ENCODE assay signal across 23 cellular contexts in the genomic region with DNA sequence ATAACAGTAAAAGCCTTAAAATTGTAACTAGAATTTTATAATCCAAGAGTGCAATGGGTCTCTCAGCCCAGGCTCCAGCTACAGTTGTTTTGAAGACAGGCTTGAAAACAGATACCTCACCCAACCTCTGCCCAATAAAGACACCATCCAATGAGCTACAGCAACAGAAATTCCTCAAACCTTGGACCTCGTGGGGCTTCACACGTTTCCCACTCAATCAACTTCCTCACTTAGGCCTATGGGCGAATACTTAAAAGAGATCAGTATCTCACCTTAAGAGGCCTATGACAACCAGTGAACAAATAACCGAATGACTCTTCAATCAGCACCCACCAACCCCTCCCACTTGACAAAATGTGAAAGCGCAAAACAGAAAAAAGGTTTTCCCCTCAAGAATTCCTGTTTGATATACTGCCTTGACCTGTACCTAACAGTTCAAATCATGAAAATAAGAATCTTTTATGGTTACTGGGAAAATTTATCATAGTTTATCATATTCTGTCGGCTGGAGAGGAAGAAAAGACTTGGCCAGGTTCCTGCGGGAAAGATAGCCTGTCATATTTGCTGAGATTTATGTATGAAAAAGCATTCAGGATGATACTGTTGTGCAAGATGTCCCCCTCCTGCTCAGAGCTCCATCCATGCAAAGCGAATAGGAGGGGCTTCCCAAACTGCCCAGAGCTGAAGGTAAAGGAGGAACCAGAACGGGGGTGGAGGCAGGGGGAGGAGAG.
DNase-seq lines count a peak whose midpoint lies in the region; ATAC-seq and TF ChIP-seq lines count a peak whose summit lies in the region.
"Had no signal": no experiment of that assay in that cellular context is flagged by ENCODE, and none has a peak within 500 bp of the region (broad histone marks: within the 10 kb centered on the region; RNA-seq: fewer than 3 reads in every experiment).

No MANE protein-coding gene starts in this region.

- no peak for TF ChIP-seq CTCF in fibroblast of pulmonary artery (IDR thresholded peaks at IDR 0.05; ENCODE audit: low read length, missing control alignments)
- TF ChIP-seq CTCF in uterus (IDR thresholded peaks at IDR 0.05) = no peak

- ATAC-seq in left colon = no peak
- ATAC-seq: GM12878, GM23338 had no signal

- H3K4me1 Mint-ChIP-seq in activated CD4-positive, alpha-beta T cell treated with anti-CD3 and anti-CD28 coated beads, Interleukin-2, amount 10 ng/mL, durations not matched to agents 24 days and 14 days = no peaks in the 10 kb centered on the region
- H3K4me1 Mint-ChIP-seq: B cell; CD4-positive, CD25-positive, alpha-beta regulatory T cell had no signal

- intact Hi-C loops in uterus (cut with DNase I; ENCODE audit: low total_unique reads) (no loop called here), left colon (cut with DNase I, micrococcal nuclease) (no loop called here)
- intact Hi-C loops in activated CD4-positive, alpha-beta T cell treated with anti-CD3 and anti-CD28 coated beads, Interleukin-2, amount 10 ng/mL, durations not matched to agents 24 days and 14 days (cut with micrococcal nuclease) = no loop called here

- no peak for TF ChIP-seq POLR2A in uterus (IDR thresholded peaks at IDR 0.05)

- no peaks in the 10 kb centered on the region for H3K4me1 ChIP-seq in uterus
- H3K4me1 ChIP-seq: Caco-2, SJSA1 had no signal

- no peaks in the 10 kb centered on the region for H3K36me3 Mint-ChIP-seq in activated CD4-positive, alpha-beta T cell treated with anti-CD3 and anti-CD28 coated beads, Interleukin-2, amount 10 ng/mL, durations not matched to agents 24 days and 14 days (ENCODE audit: low read depth)
- H3K36me3 Mint-ChIP-seq: CD4-positive, CD25-positive, alpha-beta regulatory T cell had no signal

- H3K9me3 ChIP-seq in uterus = no peaks in the 10 kb centered on the region
- H3K9me3 ChIP-seq: Caco-2, SJSA1 had no signal

- DNase-seq in SHP77 (lab: John Stamatoyannopoulos, UW) (peak; percentile 4 to 8), SHP77 treated with DMSO at 0.1 percent for 48 hours (lab: John Stamatoyannopoulos, UW) (no peak), SK-N-DZ (ENCODE audit: low spot score) (peak; percentile 74), fibroblast of pulmonary artery (ENCODE audit: low read depth) (peak; percentile 30), uterus (peak; percentile 27 to 34), HK-2 (ENCODE audit: unreplicated experiment) (no peak), left colon (no peak)
- no peak for DNase-seq in activated CD4-positive, alpha-beta T cell treated with anti-CD3 and anti-CD28 coated beads, Interleukin-2, amount 10 ng/mL, durations not matched to agents 24 days and 14 days
- DNase-seq: 8988T; Caco-2; CD4-positive, CD25-positive, alpha-beta regulatory T cell; DMS153; HCEC 1CT; NCI-H1092; NCI-H1436 treated with DMSO at 0.1 percent for 48 hours; NCI-H2029; NCI-H2171; PC-9 had no signal

- H3K9me3 Mint-ChIP-seq in activated CD4-positive, alpha-beta T cell treated with anti-CD3 and anti-CD28 coated beads, Interleukin-2, amount 10 ng/mL, durations not matched to agents 24 days and 14 days = no peaks in the 10 kb centered on the region
- H3K9me3 Mint-ChIP-seq: GM23338 had no signal

- H3K27me3 ChIP-seq in uterus = no peaks in the 10 kb centered on the region
- H3K27me3 ChIP-seq: SJSA1 had no signal

- H3K4me3 ChIP-seq in fibroblast of pulmonary artery (replicated peaks; ENCODE audit: low read depth, low read length) (no peak overlapping the region), uterus (no peak overlapping the region)
- H3K4me3 ChIP-seq: GM12878, GM23338, PC-9, SJSA1 had no signal

- no peaks in the 10 kb centered on the region for H3K27me3 Mint-ChIP-seq in activated CD4-positive, alpha-beta T cell treated with anti-CD3 and anti-CD28 coated beads, Interleukin-2, amount 10 ng/mL, durations not matched to agents 24 days and 14 days
- H3K27me3 Mint-ChIP-seq: B cell; CD4-positive, CD25-positive, alpha-beta regulatory T cell had no signal

- H3K36me3 ChIP-seq in uterus = no peaks in the 10 kb centered on the region
- H3K36me3 ChIP-seq: SJSA1 had no signal

- no peak overlapping the region for H3K27ac ChIP-seq in uterus
- H3K27ac ChIP-seq: PC-9, RWPE1, SJSA1 had no signal

- H3K27ac Mint-ChIP-seq in activated CD4-positive, alpha-beta T cell treated with anti-CD3 and anti-CD28 coated beads, Interleukin-2, amount 10 ng/mL, durations not matched to agents 24 days and 14 days = no peak overlapping the region
- H3K27ac Mint-ChIP-seq: B cell; CD4-positive, CD25-positive, alpha-beta regulatory T cell; GM23338 had no signal

- no peak overlapping the region for H3K4me3 Mint-ChIP-seq in activated CD4-positive, alpha-beta T cell treated with anti-CD3 and anti-CD28 coated beads, Interleukin-2, amount 10 ng/mL, durations not matched to agents 24 days and 14 days
- H3K4me3 Mint-ChIP-seq: B cell; CD4-positive, CD25-positive, alpha-beta regulatory T cell; GM23338 had no signal

Comparison
In these comparisons a context has a peak if more than half of its experiments do, and no peak if none do; other contexts are left out.
1. DNase-seq: peak in SHP77 (2 of 2), SK-N-DZ (single experiment), fibroblast of pulmonary artery (single experiment) and uterus (2 of 2); none in SHP77 treated with DMSO at 0.1 percent for 48 hours (single experiment), activated CD4-positive, alpha-beta T cell treated with anti-CD3 and anti-CD28 coated beads, Interleukin-2, amount 10 ng/mL, durations not matched to agents 24 days and 14 days (single experiment), HK-2 (single experiment) and left colon (0 of 2).